25 cellular contexts compared by ENCODE assay signal in genomic region chr12:6796576-6796975, GRCh38. TPM values are rescaled to one million over a fixed set of nuclear protein-coding genes. Genes with fewer than 3 reads are reported as not detected.
"Had no signal": no experiment of that assay in that cellular context is flagged by ENCODE, and none has a peak within 500 bp of the region (broad histone marks: within the 10 kb centered on the region; RNA-seq: fewer than 3 reads in every experiment).

No MANE protein-coding gene starts in this region.

- H3K27me3 ChIP-seq: ascending aorta, brain microvascular endothelial cell, dorsolateral prefrontal cortex, pancreas had no signal

- H3K27ac ChIP-seq: ascending aorta, brain microvascular endothelial cell, coronary artery, dorsolateral prefrontal cortex, pancreas, skin epidermis, thoracic aorta had no signal

- H3K4me1 ChIP-seq: ascending aorta, pancreas, prostate gland had no signal

- DNase-seq: activated CD4-positive, alpha-beta T cell treated with anti-CD3 and anti-CD28 coated beads, Interleukin-2, amount 50 U/mL, for 48 hours; activated CD8-positive, alpha-beta memory T cell treated with anti-CD3 and anti-CD28 coated beads for 24 hours; activated gamma-delta T cell; activated naive CD8-positive, alpha-beta T cell treated with anti-CD3 and anti-CD28 coated beads, Interleukin-2, amount 10 ng/mL, durations not matched to agents 7 days and 5 days; brain microvascular endothelial cell; dorsolateral prefrontal cortex; effector memory CD4-positive, alpha-beta T cell; left ventricle myocardium superior; mammary epithelial cell; nephron progenitor cell; nucleus accumbens; pancreas; retina; stimulated activated CD4-positive, alpha-beta T cell treated with anti-CD3 and anti-CD28 coated beads, Interleukin-12 subunit alpha, Interleukin-12 subunit beta, amount 100 ng/mL, for 4 hours; stimulated activated CD4-positive, alpha-beta T cell treated with anti-CD3 and anti-CD28 coated beads, Interleukin-4, amount 100 ng/mL, for 1 hour; stimulated activated naive CD8-positive, alpha-beta T cell treated with anti-CD3 and anti-CD28 coated beads, Interleukin-15, Interleukin-2, amounts not matched to agents 100 U/mL and 50 U/mL, for 24 hours; trophoblast cell had no signal

- H3K4me3 ChIP-seq: ascending aorta, coronary artery, dorsolateral prefrontal cortex, pancreas, prostate gland, skin epidermis, thoracic aorta had no signal

- H3K27ac Mint-ChIP-seq: activated naive CD8-positive, alpha-beta T cell treated with anti-CD3 and anti-CD28 coated beads, Interleukin-2, amount 10 ng/mL, durations not matched to agents 7 days and 5 days; WTC11 had no signal

- ATAC-seq: left ventricle myocardium superior; pancreas; sciatic nerve; stimulated activated naive CD8-positive, alpha-beta T cell treated with anti-CD3 and anti-CD28 coated beads, Interleukin-15, Interleukin-2, amounts not matched to agents 100 U/mL and 50 U/mL, for 24 hours; WTC11 had no signal

- H3K4me3 Mint-ChIP-seq: activated naive CD8-positive, alpha-beta T cell treated with anti-CD3 and anti-CD28 coated beads, Interleukin-2, amount 10 ng/mL, durations not matched to agents 7 days and 5 days; nephron progenitor cell; WTC11 had no signal

- H3K9me3 Mint-ChIP-seq: activated naive CD8-positive, alpha-beta T cell treated with anti-CD3 and anti-CD28 coated beads, Interleukin-2, amount 10 ng/mL, durations not matched to agents 7 days and 5 days; nephron progenitor cell; WTC11 had no signal

- H3K9me3 ChIP-seq: ascending aorta, pancreas, prostate gland, thoracic aorta had no signal

- H3K36me3 ChIP-seq: ascending aorta, brain microvascular endothelial cell, pancreas, prostate gland, thoracic aorta had no signal

- H3K36me3 Mint-ChIP-seq: activated naive CD8-positive, alpha-beta T cell treated with anti-CD3 and anti-CD28 coated beads, Interleukin-2, amount 10 ng/mL, durations not matched to agents 7 days and 5 days; WTC11 had no signal

RNA-seq across cellular contexts. Expression of gene LAG3, which starts 24.3 kb away (rescaled TPM):
- total RNA-seq: ascending aorta, epithelial cell of proximal tubule had no signal
